18 cellular contexts compared by ENCODE assay signal in the genomic region with DNA sequence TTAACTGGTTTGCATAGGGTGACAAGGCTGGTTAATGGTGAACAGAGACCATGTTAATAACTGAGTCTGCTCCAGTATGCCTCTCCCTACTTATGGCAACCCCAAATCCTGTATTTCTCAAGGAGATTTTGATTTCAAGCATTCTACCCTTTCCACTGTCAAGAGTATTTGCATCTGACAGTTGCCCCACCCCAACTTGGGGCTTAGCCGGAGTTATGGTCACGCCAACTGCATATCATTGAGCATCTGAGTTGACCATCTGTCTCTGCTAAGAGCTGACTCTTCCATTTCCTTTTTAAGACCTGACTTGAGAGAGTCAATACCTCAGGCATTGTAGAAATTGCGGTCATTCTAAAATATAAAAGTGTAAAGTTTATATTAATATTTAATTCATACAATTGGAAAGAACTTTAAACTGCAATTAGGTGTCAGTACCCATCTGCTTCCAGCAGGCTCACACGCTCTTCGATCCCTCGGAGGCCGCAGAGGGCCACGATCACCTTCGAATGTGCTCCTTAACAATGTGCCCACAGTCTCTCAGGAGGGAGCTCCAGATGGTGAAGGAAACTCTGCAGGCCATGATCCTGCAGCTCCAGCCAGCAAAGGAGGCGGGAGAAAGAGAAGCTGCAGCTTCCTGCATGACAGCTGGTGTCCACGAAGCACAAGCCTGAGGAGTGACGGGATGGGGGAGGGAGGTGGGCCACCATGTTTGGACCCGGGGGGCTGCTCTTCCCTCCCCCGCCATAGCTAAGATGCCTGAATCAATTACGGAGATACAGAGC.
DNase-seq lines count a peak whose midpoint lies in the region; ATAC-seq, FAIRE-seq and TF ChIP-seq lines count a peak whose summit lies in the region.
"Had no signal": no experiment of that assay in that cellular context is flagged by ENCODE, and none has a peak within 500 bp of the region (broad histone marks: within the 10 kb centered on the region; RNA-seq: fewer than 3 reads in every experiment).

No MANE protein-coding gene starts in this region.

- peak; percentile 95 for DNase-seq in DMS 273 (lab: John Stamatoyannopoulos, UW; ENCODE audit: unreplicated experiment)
- DNase-seq in NCI-H2171 treated with DMSO at 0.1 percent for 48 hours (lab: John Stamatoyannopoulos, UW): peak; percentile 77
- DNase-seq in left kidney (ENCODE audit: low read depth, low spot score): peak; percentile 14
- no peak for DNase-seq in RCC 7860 (ENCODE audit: low spot score)
- no peak for DNase-seq in SHP77 treated with DMSO at 0.1 percent for 48 hours (lab: John Stamatoyannopoulos, UW)
- no peak for DNase-seq in BE2C
- DNase-seq: CD8-positive, alpha-beta memory T cell; GF-D8; NCI-H1105; NCI-H187 treated with DMSO at 0.1 percent for 48 hours; NCI-H510A treated with DMSO at 0.1 percent for 48 hours; OCI-M1; SJCRH30 had no signal

- no peak for FAIRE-seq in RCC 7860 (lab: Jason Lieb, UNC)
- FAIRE-seq: A204.1, GM12891 had no signal

- no peaks in the 10 kb centered on the region for H3K36me3 Mint-ChIP-seq in brain

- peaks cover 46% of the 10 kb centered on the region for H3K4me1 Mint-ChIP-seq in brain
- H3K4me1 Mint-ChIP-seq: CD8-positive, alpha-beta memory T cell had no signal

- H3K9me3 Mint-ChIP-seq in brain: peaks cover 0 to 2% (median 0%) of the 10 kb centered on the region in 5 experiments
- H3K9me3 Mint-ChIP-seq: CD8-positive, alpha-beta memory T cell had no signal

- no peak overlapping the region for H3K4me3 ChIP-seq in BE2C (ENCODE audit: low read depth, low read length)
- H3K4me3 ChIP-seq: BLaER1 treated with 17β-estradiol and CSF1 and Interleukin-3, amounts not matched to agents 10 nM and 100 nM; SJCRH30 had no signal

- H3K27ac Mint-ChIP-seq in brain: peak overlapping the region in 4 of 5 experiments; percentile 18 to 91 (median 68)
- H3K27ac Mint-ChIP-seq: CD8-positive, alpha-beta memory T cell had no signal

- no peaks in the 10 kb centered on the region for H3K9me3 ChIP-seq in BE2C
- H3K9me3 ChIP-seq: BLaER1 treated with 17β-estradiol and CSF1 and Interleukin-3, amounts not matched to agents 10 nM and 100 nM; SJCRH30 had no signal

- ATAC-seq in GM19351 (IDR thresholded peaks at IDR 0.05; ENCODE audit: unreplicated experiment): no peak

- TF ChIP-seq CTCF in brain (conservative IDR thresholded peaks at IDR 0.05): no peak
- no peak for TF ChIP-seq CTCF in BE2C (IDR thresholded peaks at IDR 0.05; ENCODE audit: low read depth, low read length)

- H3K4me3 Mint-ChIP-seq in brain: peak overlapping the region in 1 of 5 experiments; percentile 14
- H3K4me3 Mint-ChIP-seq: CD8-positive, alpha-beta memory T cell had no signal

- no peaks in the 10 kb centered on the region for H3K36me3 ChIP-seq in BE2C
- H3K36me3 ChIP-seq: SJCRH30 had no signal

- H3K27me3 Mint-ChIP-seq in brain: no peaks in the 10 kb centered on the region
- H3K27me3 Mint-ChIP-seq: CD8-positive, alpha-beta memory T cell had no signal

- no peaks in the 10 kb centered on the region for H3K27me3 ChIP-seq in BE2C
- H3K27me3 ChIP-seq: BLaER1 treated with 17β-estradiol and CSF1 and Interleukin-3, amounts not matched to agents 10 nM and 100 nM; SJCRH30 had no signal

- H3K4me1 ChIP-seq in BE2C: peaks cover 9% of the 10 kb centered on the region
- H3K4me1 ChIP-seq: BLaER1 treated with 17β-estradiol and CSF1 and Interleukin-3, amounts not matched to agents 10 nM and 100 nM had no signal

Comparison
In these comparisons a context has a peak if more than half of its experiments do, and no peak if none do; other contexts are left out.
1. DNase-seq: peak in DMS 273 (single experiment), NCI-H2171 treated with DMSO at 0.1 percent for 48 hours (single experiment) and left kidney (single experiment); none in RCC 7860 (single experiment), SHP77 treated with DMSO at 0.1 percent for 48 hours (single experiment) and BE2C (single experiment).